ENCODE assay signal across 10 cellular contexts in genomic region chr12:113097716-113098427, GRCh38. TPM values are rescaled to one million over a fixed set of nuclear protein-coding genes. Genes with fewer than 3 reads are reported as not detected.
DNase-seq lines count a peak whose midpoint lies in the region; ATAC-seq, FAIRE-seq and TF ChIP-seq lines count a peak whose summit lies in the region.
"Had no signal": no experiment of that assay in that cellular context is flagged by ENCODE, and none has a peak within 500 bp of the region (broad histone marks: within the 10 kb centered on the region; RNA-seq: fewer than 3 reads in every experiment).

No MANE protein-coding gene starts in this region.

- dilution Hi-C loops in keratinocyte (cut with MboI; ENCODE audit: extremely low pct_ligation_motif_present, low sequenced_read_pairs): no loop called here

- H3K9ac ChIP-seq in astrocyte (ENCODE audit: low read length) (no peak overlapping the region), keratinocyte (ENCODE audit: control insufficient read depth, extremely low read depth, insufficient read depth, low read length) (no peak overlapping the region)

- H3K9me3 ChIP-seq in astrocyte (ENCODE audit: insufficient read depth, low read depth, low read length): no peaks in the 10 kb centered on the region
- H3K9me3 ChIP-seq in keratinocyte (ENCODE audit: control insufficient read depth, low read depth, low read length): no peaks in the 10 kb centered on the region

- DNase-seq in stimulated activated naive CD8-positive, alpha-beta T cell treated with anti-CD3 and anti-CD28 coated beads, Interleukin-15, amount 100 ng/mL, for 72 hours: no peak
- DNase-seq in stimulated activated naive CD8-positive, alpha-beta T cell treated with anti-CD3 and anti-CD28 coated beads, Interleukin-15, Interleukin-2, amounts not matched to agents 100 U/mL and 50 U/mL, for 24 hours: no peak
- DNase-seq in astrocyte (ENCODE audit: low read depth): peak; percentile 38
- DNase-seq in keratinocyte (ENCODE audit: low read depth, low spot score): no peak
- DNase-seq in stimulated activated naive CD4-positive, alpha-beta T cell (lab: John Stamatoyannopoulos, UW): no peak

- H3K79me2 ChIP-seq in astrocyte (ENCODE audit: insufficient read depth, low read length) (no peaks in the 10 kb centered on the region), keratinocyte (ENCODE audit: control insufficient read depth, insufficient read depth, low read length) (no peaks in the 10 kb centered on the region)

- no peak overlapping the region for H3K27ac Mint-ChIP-seq in stimulated activated naive CD8-positive, alpha-beta T cell treated with anti-CD3 and anti-CD28 coated beads, Interleukin-15, amount 100 ng/mL, for 72 hours
- H3K27ac Mint-ChIP-seq in astrocyte (ENCODE audit: unreplicated experiment): no peak overlapping the region
- H3K27ac Mint-ChIP-seq: activated CD4-positive, alpha-beta T cell treated with anti-CD3 and anti-CD28 coated beads, Interleukin-2, amount 10 ng/mL, durations not matched to agents 24 days and 14 days had no signal

- FAIRE-seq in astrocyte (lab: Jason Lieb, UNC) (no peak), keratinocyte (lab: Jason Lieb, UNC) (no peak)
- FAIRE-seq: G401.6 had no signal

- H3K9me1 ChIP-seq in keratinocyte (ENCODE audit: control insufficient read depth, extremely low read depth, insufficient read depth, low read length): no peaks in the 10 kb centered on the region

- H3K9me3 Mint-ChIP-seq in stimulated activated naive CD8-positive, alpha-beta T cell treated with anti-CD3 and anti-CD28 coated beads, Interleukin-15, amount 100 ng/mL, for 72 hours: no peaks in the 10 kb centered on the region
- H3K9me3 Mint-ChIP-seq in astrocyte (ENCODE audit: unreplicated experiment): no peaks in the 10 kb centered on the region
- H3K9me3 Mint-ChIP-seq: activated CD4-positive, alpha-beta T cell treated with anti-CD3 and anti-CD28 coated beads, Interleukin-2, amount 10 ng/mL, durations not matched to agents 24 days and 14 days had no signal

- H3K27ac ChIP-seq in astrocyte (ENCODE audit: low read depth, low read length) (no peak overlapping the region), keratinocyte (ENCODE audit: control insufficient read depth, insufficient read depth, low read length) (no peak overlapping the region)

- H3K4me3 ChIP-seq in astrocyte (ENCODE audit: insufficient read depth, low read depth, low read length): no peak overlapping the region
- H3K4me3 ChIP-seq in keratinocyte (ENCODE audit: control insufficient read depth in 2 of 3, extremely low read depth in 1 of 3, insufficient read depth in 2 of 3, low read depth in 1 of 3, low read length in 3 of 3): no peak overlapping the region

- H3K4me2 ChIP-seq in astrocyte (ENCODE audit: low read length): peak overlapping the region; percentile 29
- H3K4me2 ChIP-seq in keratinocyte (ENCODE audit: control insufficient read depth, extremely low read depth, insufficient read depth, low read depth, low read length): peak overlapping the region; percentile 56

- H3K27me3 ChIP-seq in astrocyte (ENCODE audit: insufficient read depth, low read length) (peaks cover 2% of the 10 kb centered on the region), keratinocyte (ENCODE audit: control insufficient read depth, extremely low read depth, insufficient read depth, low read length) (no peaks in the 10 kb centered on the region)

- TF ChIP-seq CTCF in astrocyte (IDR thresholded peaks at IDR 0.05; ENCODE audit: insufficient read depth, low read depth, low read length): no peak
- TF ChIP-seq CTCF in keratinocyte (optimal IDR thresholded peaks at IDR 0.05 in 1 of 3, IDR thresholded peaks at IDR 0.05 in 1 of 3, conservative IDR thresholded peaks at IDR 0.05 in 1 of 3; ENCODE audit: extremely low read depth in 1 of 3, insufficient read depth in 2 of 3, low read length in 3 of 3): no peak

- peaks cover 27% of the 10 kb centered on the region for H3K4me1 Mint-ChIP-seq in stimulated activated naive CD8-positive, alpha-beta T cell treated with anti-CD3 and anti-CD28 coated beads, Interleukin-15, amount 100 ng/mL, for 72 hours
- peaks cover 2% of the 10 kb centered on the region for H3K4me1 Mint-ChIP-seq in astrocyte (ENCODE audit: low read depth, unreplicated experiment)

- no peak overlapping the region for H3K4me3 Mint-ChIP-seq in stimulated activated naive CD8-positive, alpha-beta T cell treated with anti-CD3 and anti-CD28 coated beads, Interleukin-15, amount 100 ng/mL, for 72 hours
- no peak overlapping the region for H3K4me3 Mint-ChIP-seq in astrocyte (ENCODE audit: unreplicated experiment)
- H3K4me3 Mint-ChIP-seq: activated CD4-positive, alpha-beta T cell treated with anti-CD3 and anti-CD28 coated beads, Interleukin-2, amount 10 ng/mL, durations not matched to agents 24 days and 14 days had no signal

- peaks cover 5% of the 10 kb centered on the region for H3K36me3 Mint-ChIP-seq in astrocyte (ENCODE audit: low read depth, unreplicated experiment)

- H3K27me3 Mint-ChIP-seq in stimulated activated naive CD8-positive, alpha-beta T cell treated with anti-CD3 and anti-CD28 coated beads, Interleukin-15, amount 100 ng/mL, for 72 hours: no peaks in the 10 kb centered on the region
- H3K27me3 Mint-ChIP-seq in astrocyte (ENCODE audit: low read depth, unreplicated experiment): peaks cover 45% of the 10 kb centered on the region
- H3K27me3 Mint-ChIP-seq: activated CD4-positive, alpha-beta T cell treated with anti-CD3 and anti-CD28 coated beads, Interleukin-2, amount 10 ng/mL, durations not matched to agents 24 days and 14 days had no signal

- H4K20me1 ChIP-seq in astrocyte (ENCODE audit: insufficient read depth, low read length): no peaks in the 10 kb centered on the region
- no peaks in the 10 kb centered on the region for H4K20me1 ChIP-seq in keratinocyte (ENCODE audit: control insufficient read depth, extremely low read depth, insufficient read depth, low read length)

- peak; percentile 9 for ATAC-seq in stimulated activated naive CD8-positive, alpha-beta T cell treated with anti-CD3 and anti-CD28 coated beads, Interleukin-15, amount 100 ng/mL, for 72 hours
- no peak for ATAC-seq in stimulated activated naive CD8-positive, alpha-beta T cell treated with anti-CD3 and anti-CD28 coated beads, Interleukin-15, Interleukin-2, amounts not matched to agents 100 U/mL and 50 U/mL, for 24 hours
- ATAC-seq in HG03342 (IDR thresholded peaks at IDR 0.05; ENCODE audit: unreplicated experiment) (no peak), GM18517 (IDR thresholded peaks at IDR 0.05; ENCODE audit: unreplicated experiment) (no peak), HG02852 (IDR thresholded peaks at IDR 0.05; ENCODE audit: unreplicated experiment) (no peak)

- H3K4me1 ChIP-seq in astrocyte (ENCODE audit: insufficient read depth, low read length): peaks cover 5% of the 10 kb centered on the region
- H3K4me1 ChIP-seq in keratinocyte (ENCODE audit: control insufficient read depth, extremely low read depth, insufficient read depth, low read length): peaks cover 3% of the 10 kb centered on the region

- H2AFZ ChIP-seq in astrocyte (ENCODE audit: low read depth, low read length): no peak overlapping the region
- peak overlapping the region; percentile 64 for H2AFZ ChIP-seq in keratinocyte (ENCODE audit: control insufficient read depth, low read length)

- H3K36me3 ChIP-seq in astrocyte (ENCODE audit: insufficient read depth, low read length) (no peaks in the 10 kb centered on the region), keratinocyte (ENCODE audit: control insufficient read depth in 2 of 2, extremely low read depth in 1 of 2, insufficient read depth in 2 of 2, low read length in 2 of 2) (no peaks in the 10 kb centered on the region)

RNA-seq across cellular contexts. Expression of gene RASAL1, which starts 37.7 kb away (rescaled TPM):
- total RNA-seq in astrocyte: 0.43 and 0.48 TPM in 2 replicates
- 0.05 to 0.17 TPM (median 0.06 TPM) in 3 replicates for polyA plus RNA-seq in keratinocyte
- polyA plus RNA-seq in keratinocyte (2011; ENCODE audit: low read depth): 3.0 TPM
- polyA plus RNA-seq in keratinocyte (2011; cell fraction: cytosol; rRNA removed): 0.06 and 0.13 TPM in 2 replicates
- polyA plus RNA-seq in keratinocyte (2011; cell fraction: nucleus; rRNA removed): 0.28 and 0.62 TPM in 2 replicates
- polyA plus RNA-seq in keratinocyte (2012; ENCODE audit: low replicate concordance): 0.05 and 4.5 TPM in 2 replicates
- polyA minus RNA-seq in keratinocyte: 0.10 to 0.33 TPM in 2 of 3 replicates, not detected in the other
- polyA minus RNA-seq in keratinocyte (2011; cell fraction: cytosol; rRNA and poly(A)+ RNA removed): not detected
- 0.31 and 0.84 TPM in 2 replicates for polyA minus RNA-seq in keratinocyte (2011; cell fraction: nucleus; rRNA and poly(A)+ RNA removed)

RNA-seq across cellular contexts. Expression of gene DTX1, which starts 41.3 kb away (rescaled TPM):
- 4.6 and 5.5 TPM in 2 replicates for total RNA-seq in astrocyte
- polyA plus RNA-seq in keratinocyte: not detected in 3 replicates
- polyA plus RNA-seq in keratinocyte (2011; ENCODE audit: low read depth): not detected
- polyA plus RNA-seq in keratinocyte (2011; cell fraction: cytosol; rRNA removed): not detected in 2 replicates
- polyA plus RNA-seq in keratinocyte (2011; cell fraction: nucleus; rRNA removed): not detected in 2 replicates
- polyA plus RNA-seq in keratinocyte (2012; ENCODE audit: low replicate concordance): 0.42 TPM in 1 of 2 replicates, not detected in the other
- not detected in 3 replicates for polyA minus RNA-seq in keratinocyte
- not detected for polyA minus RNA-seq in keratinocyte (2011; cell fraction: cytosol; rRNA and poly(A)+ RNA removed)
- polyA minus RNA-seq in keratinocyte (2011; cell fraction: nucleus; rRNA and poly(A)+ RNA removed): not detected in 2 replicates

RNA-seq across cellular contexts. Expression of gene CFAP73, which starts 51.7 kb away (rescaled TPM):
- total RNA-seq in astrocyte: not detected in 2 replicates
- not detected in 3 replicates for polyA plus RNA-seq in keratinocyte
- polyA plus RNA-seq in keratinocyte (2011; ENCODE audit: low read depth): not detected
- polyA plus RNA-seq in keratinocyte (2011; cell fraction: cytosol; rRNA removed): not detected in 2 replicates
- polyA plus RNA-seq in keratinocyte (2011; cell fraction: nucleus; rRNA removed): not detected in 2 replicates
- not detected in 2 replicates for polyA plus RNA-seq in keratinocyte (2012; ENCODE audit: low replicate concordance)
- not detected in 3 replicates for polyA minus RNA-seq in keratinocyte
- not detected for polyA minus RNA-seq in keratinocyte (2011; cell fraction: cytosol; rRNA and poly(A)+ RNA removed)
- polyA minus RNA-seq in keratinocyte (2011; cell fraction: nucleus; rRNA and poly(A)+ RNA removed): not detected in 2 replicates
- total RNA-seq: activated CD4-positive, alpha-beta T cell treated with anti-CD3 and anti-CD28 coated beads, Interleukin-2, amount 10 ng/mL, durations not matched to agents 24 days and 14 days had no signal
